Comparison of ENCODE assay signal across 14 cellular contexts in the genomic region with DNA sequence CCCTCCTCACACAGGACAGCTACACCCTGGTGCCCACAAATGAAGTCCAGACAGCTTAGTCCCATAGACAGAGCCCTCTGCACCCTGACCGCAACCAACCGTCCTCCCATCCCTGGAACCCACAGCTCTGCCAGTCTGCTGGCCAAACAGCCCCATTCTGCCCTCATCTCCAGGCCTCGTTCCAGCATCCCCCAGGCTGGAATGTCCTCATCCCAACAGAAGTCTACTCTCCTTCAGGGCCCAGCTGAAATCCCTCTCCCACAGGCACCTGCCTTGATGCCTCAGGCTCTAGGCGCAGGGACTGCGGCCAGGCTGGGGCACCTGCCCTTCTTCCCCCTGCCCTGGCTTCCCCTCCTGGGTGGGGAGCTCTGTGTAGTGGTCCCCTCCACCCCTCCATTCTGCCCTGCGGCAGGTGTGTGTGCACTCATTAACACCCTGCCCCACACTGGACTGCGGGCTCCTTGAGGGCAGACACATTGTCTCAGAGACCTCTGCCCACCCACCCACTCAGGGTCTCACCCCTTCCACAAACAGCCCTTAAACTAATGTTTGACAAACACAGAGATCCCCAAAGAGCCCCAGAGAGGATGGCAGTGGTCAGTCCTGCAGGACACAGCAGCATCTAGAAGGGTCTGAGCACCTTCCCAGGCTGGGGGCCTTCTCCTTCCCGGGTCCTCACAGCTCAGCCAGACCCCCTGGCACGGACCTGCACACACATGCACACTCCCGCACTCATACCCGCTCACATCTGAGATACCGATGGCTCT. TPM values are rescaled to one million over a fixed set of nuclear protein-coding genes. Genes with fewer than 3 reads are reported as not detected.
DNase-seq lines count a peak whose midpoint lies in the region; ATAC-seq and TF ChIP-seq lines count a peak whose summit lies in the region.
"Had no signal": no experiment of that assay in that cellular context is flagged by ENCODE, and none has a peak within 500 bp of the region (broad histone marks: within the 10 kb centered on the region; RNA-seq: fewer than 3 reads in every experiment).

No MANE protein-coding gene starts in this region.

- CTCF ChIA-PET in WTC11 (lab: Charles Lee), result interaction anchor here (0.6 to 14.0 kb wide), 14 partner anchors 11 to 293 kb away, joined by 3 to 347 read pairs (median 8); a partner anchor contains a TSS

- H3K4me3 Mint-ChIP-seq in stimulated activated naive CD8-positive, alpha-beta T cell treated with anti-CD3 and anti-CD28 coated beads, Interleukin-15, amount 100 ng/mL, for 72 hours, result peak overlapping the region; percentile 51 to 63
- peak overlapping the region; percentile 66 for H3K4me3 Mint-ChIP-seq in WTC11
- H3K4me3 Mint-ChIP-seq in memory B cell, result peak overlapping the region; percentile 43

- H3K36me3 Mint-ChIP-seq in WTC11 (peaks cover 4% of the 10 kb centered on the region; the same call in 1 of the 2 replicates), memory B cell (peaks cover 2% of the 10 kb centered on the region)

- POLR2A ChIA-PET in WTC11 (lab: Charles Lee), result interaction anchor here (1.0 kb wide), 1 partner anchor 16 kb away, joined by 3 read pairs; no protein-coding TSS in a partner anchor

- peak overlapping the region in 1 of 2 donors; percentile 64 for H3K27ac Mint-ChIP-seq in stimulated activated naive CD8-positive, alpha-beta T cell treated with anti-CD3 and anti-CD28 coated beads, Interleukin-15, amount 100 ng/mL, for 72 hours
- H3K27ac Mint-ChIP-seq in WTC11 (no peak overlapping the region), memory B cell (no peak overlapping the region)

- TF ChIP-seq CTCF in WTC11 (IDR thresholded peaks at IDR 0.05), result no peak; the same call in 1 of the 2 replicates

- DNase-seq in stimulated activated naive CD8-positive, alpha-beta T cell treated with anti-CD3 and anti-CD28 coated beads, Interleukin-15, amount 100 ng/mL, for 72 hours, result no peak
- DNase-seq in stimulated activated naive CD8-positive, alpha-beta T cell treated with anti-CD3 and anti-CD28 coated beads, Interleukin-15, Interleukin-2, amounts not matched to agents 100 U/mL and 50 U/mL, for 24 hours, result no peak
- DNase-seq in WTC11 (ENCODE audit: low spot score) (no peak), memory B cell (ENCODE audit: low spot score in 2 of 2) (no peak), NCI-H2196 (lab: John Stamatoyannopoulos, UW; ENCODE audit: unreplicated experiment) (no peak), DMS53 treated with DMSO at 0.1 percent for 48 hours (lab: John Stamatoyannopoulos, UW; ENCODE audit: unreplicated experiment) (no peak), NCI-H2107 (lab: John Stamatoyannopoulos, UW) (no peak)
- DNase-seq: colonic mucosa, HCEC 1CT, MM.1S, stomach had no signal

- ATAC-seq in stimulated activated naive CD8-positive, alpha-beta T cell treated with anti-CD3 and anti-CD28 coated beads, Interleukin-15, amount 100 ng/mL, for 72 hours, result no peak
- ATAC-seq in stimulated activated naive CD8-positive, alpha-beta T cell treated with anti-CD3 and anti-CD28 coated beads, Interleukin-15, Interleukin-2, amounts not matched to agents 100 U/mL and 50 U/mL, for 24 hours, result no peak
- ATAC-seq in WTC11, result no peak
- ATAC-seq in memory B cell (ENCODE audit: low read depth), result no peak
- ATAC-seq in GM19328 (IDR thresholded peaks at IDR 0.05; ENCODE audit: unreplicated experiment), result no peak

- peaks cover 99% of the 10 kb centered on the region for H3K27me3 Mint-ChIP-seq in stimulated activated naive CD8-positive, alpha-beta T cell treated with anti-CD3 and anti-CD28 coated beads, Interleukin-15, amount 100 ng/mL, for 72 hours
- H3K27me3 Mint-ChIP-seq in WTC11 (ENCODE audit: low read depth) (peaks cover 84% of the 10 kb centered on the region), memory B cell (peaks cover 36% of the 10 kb centered on the region)

- H3K4me1 Mint-ChIP-seq in stimulated activated naive CD8-positive, alpha-beta T cell treated with anti-CD3 and anti-CD28 coated beads, Interleukin-15, amount 100 ng/mL, for 72 hours, result peaks cover 28% of the 10 kb centered on the region
- H3K4me1 Mint-ChIP-seq in WTC11, result peaks cover 10% of the 10 kb centered on the region
- peaks cover 5% of the 10 kb centered on the region for H3K4me1 Mint-ChIP-seq in memory B cell

- no peaks in the 10 kb centered on the region for H3K9me3 Mint-ChIP-seq in stimulated activated naive CD8-positive, alpha-beta T cell treated with anti-CD3 and anti-CD28 coated beads, Interleukin-15, amount 100 ng/mL, for 72 hours
- H3K9me3 Mint-ChIP-seq in WTC11 (no peaks in the 10 kb centered on the region), memory B cell (no peaks in the 10 kb centered on the region)

TF ChIP-seq in WTC11, 78 proteins besides CTCF, POLR2A, EP300 and RAD21:
- TF ChIP-seq FOXK1 (CRISPR knock-in tag; IDR thresholded peaks at IDR 0.05) (no peak), ZNF263 (CRISPR knock-in tag; IDR thresholded peaks at IDR 0.05; ENCODE audit: low read depth) (no peak), TEAD1 (CRISPR knock-in tag; IDR thresholded peaks at IDR 0.05) (no peak), PRRX2 (CRISPR knock-in tag; IDR thresholded peaks at IDR 0.05) (no peak), JAZF1 (CRISPR knock-in tag; IDR thresholded peaks at IDR 0.05) (no peak), MYBL2 (CRISPR knock-in tag; IDR thresholded peaks at IDR 0.05) (no peak), CREB1 (CRISPR knock-in tag; IDR thresholded peaks at IDR 0.05) (no peak), SOX15 (CRISPR knock-in tag; IDR thresholded peaks at IDR 0.05) (no peak)
- TF ChIP-seq, protein P1, sequence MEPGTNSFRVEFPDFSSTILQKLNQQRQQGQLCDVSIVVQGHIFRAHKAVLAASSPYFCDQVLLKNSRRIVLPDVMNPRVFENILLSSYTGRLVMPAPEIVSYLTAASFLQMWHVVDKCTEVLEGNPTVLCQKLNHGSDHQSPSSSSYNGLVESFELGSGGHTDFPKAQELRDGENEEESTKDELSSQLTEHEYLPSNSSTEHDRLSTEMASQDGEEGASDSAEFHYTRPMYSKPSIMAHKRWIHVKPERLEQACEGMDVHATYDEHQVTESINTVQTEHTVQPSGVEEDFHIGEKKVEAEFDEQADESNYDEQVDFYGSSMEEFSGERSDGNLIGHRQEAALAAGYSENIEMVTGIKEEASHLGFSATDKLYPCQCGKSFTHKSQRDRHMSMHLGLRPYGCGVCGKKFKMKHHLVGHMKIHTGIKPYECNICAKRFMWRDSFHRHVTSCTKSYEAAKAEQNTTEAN (CRISPR knock-in tag; IDR thresholded peaks at IDR 0.05), result no peak
- TF ChIP-seq, protein P2, sequence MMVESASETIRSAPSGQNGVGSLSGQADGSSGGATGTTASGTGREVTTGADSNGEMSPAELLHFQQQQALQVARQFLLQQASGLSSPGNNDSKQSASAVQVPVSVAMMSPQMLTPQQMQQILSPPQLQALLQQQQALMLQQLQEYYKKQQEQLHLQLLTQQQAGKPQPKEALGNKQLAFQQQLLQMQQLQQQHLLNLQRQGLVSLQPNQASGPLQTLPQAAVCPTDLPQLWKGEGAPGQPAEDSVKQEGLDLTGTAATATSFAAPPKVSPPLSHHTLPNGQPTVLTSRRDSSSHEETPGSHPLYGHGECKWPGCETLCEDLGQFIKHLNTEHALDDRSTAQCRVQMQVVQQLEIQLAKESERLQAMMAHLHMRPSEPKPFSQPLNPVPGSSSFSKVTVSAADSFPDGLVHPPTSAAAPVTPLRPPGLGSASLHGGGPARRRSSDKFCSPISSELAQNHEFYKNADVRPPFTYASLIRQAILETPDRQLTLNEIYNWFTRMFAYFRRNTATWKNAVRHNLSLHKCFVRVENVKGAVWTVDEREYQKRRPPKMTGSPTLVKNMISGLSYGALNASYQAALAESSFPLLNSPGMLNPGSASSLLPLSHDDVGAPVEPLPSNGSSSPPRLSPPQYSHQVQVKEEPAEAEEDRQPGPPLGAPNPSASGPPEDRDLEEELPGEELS (CRISPR knock-in tag; IDR thresholded peaks at IDR 0.05), result no peak

RNA-seq across cellular contexts. Expression of a gene that starts 0.8 kb away (rescaled TPM):
- total RNA-seq in WTC11 (2021), result 0.14 to 0.31 TPM (median 0.23 TPM) in 3 replicates
- total RNA-seq: mononuclear cell had no signal

RNA-seq across cellular contexts. Expression of a gene that starts 13.9 kb away (rescaled TPM):
- 46.5 to 52.8 TPM (median 49.7 TPM) in 3 replicates for total RNA-seq in WTC11 (2021)

RNA-seq across cellular contexts. Expression of a gene that starts 34.6 kb away (rescaled TPM):
- 1.1 to 2.2 TPM (median 1.2 TPM) in 3 replicates for total RNA-seq in WTC11 (2021)
- total RNA-seq: fibroblast of lung, mononuclear cell had no signal
